Comparison of ENCODE assay signal across 8 cellular contexts in the genomic region with DNA sequence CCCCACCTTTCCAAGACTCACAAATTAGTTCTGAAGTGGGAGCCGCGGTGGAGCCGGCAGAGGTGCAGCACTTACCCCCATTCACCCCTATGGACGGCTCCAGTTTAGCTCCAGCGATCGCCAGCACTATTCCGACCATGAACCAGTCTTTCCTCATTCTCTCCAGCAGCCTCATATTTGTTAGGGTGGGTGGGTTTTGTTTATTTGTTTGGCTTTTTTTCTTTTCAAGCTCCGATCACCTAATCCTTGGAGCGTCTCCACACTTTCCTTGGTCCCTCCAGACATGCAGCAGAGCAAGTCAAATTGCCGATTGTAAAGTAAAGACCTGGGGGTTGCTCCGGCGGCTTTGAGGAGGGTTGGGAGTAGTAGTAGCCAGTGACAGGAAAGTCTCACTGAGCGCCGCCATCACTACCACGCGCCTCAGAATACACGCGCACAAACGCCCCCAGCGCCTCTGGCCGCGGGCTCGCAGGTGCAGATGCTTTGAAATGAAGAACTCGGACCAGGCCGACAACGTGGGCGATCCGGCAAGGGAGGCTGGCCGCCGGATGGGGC. TPM values are rescaled to one million over a fixed set of nuclear protein-coding genes. Genes with fewer than 3 reads are reported as not detected.
DNase-seq lines count a peak whose midpoint lies in the region; ATAC-seq and TF ChIP-seq lines count a peak whose summit lies in the region.

Gene SLC10A7 (minus strand): TSS at position 398 of the 555 bp plus-strand sequence. CDS start 223 bp downstream, at position 175.

- DNase-seq in AG20443 (ENCODE audit: low spot score), result peak; percentile 90
- DNase-seq in NCI-H446 (lab: John Stamatoyannopoulos, UW), result peak; percentile 55 to 72
- peak; percentile 85 for DNase-seq in activated CD4-positive, alpha-beta T cell treated with anti-CD3 and anti-CD28 coated beads for 36 hours
- peak; percentile 82 for DNase-seq in coronary artery (ENCODE audit: low spot score)
- DNase-seq in left kidney (ENCODE audit: low read depth, low spot score), result peak; percentile 94
- DNase-seq in stimulated activated CD4-positive, alpha-beta T cell treated with anti-CD3 and anti-CD28 coated beads, Interleukin-2, amount 100 ng/mL, for 4 hours (ENCODE audit: low read depth), result peak; percentile 44

- CTCF ChIA-PET in activated CD4-positive, alpha-beta T cell treated with anti-CD3 and anti-CD28 coated beads for 36 hours (lab: Charles Lee), result no interaction called here

- no peak for TF ChIP-seq CTCF in coronary artery (IDR thresholded peaks at IDR 0.05)

- H3K4me3 Mint-ChIP-seq in activated CD4-positive, alpha-beta T cell treated with anti-CD3 and anti-CD28 coated beads for 36 hours, result no peak within 1 kb of the TSS

- no peaks in the 10 kb centered on the region for H3K27me3 Mint-ChIP-seq in activated CD4-positive, alpha-beta T cell treated with anti-CD3 and anti-CD28 coated beads for 36 hours

- POLR2A ChIA-PET in activated CD4-positive, alpha-beta T cell treated with anti-CD3 and anti-CD28 coated beads for 36 hours (lab: Charles Lee), result no interaction called here

- peak within 1 kb of the TSS; percentile 62 to 78 for H3K27ac ChIP-seq in coronary artery

- ATAC-seq in GM18909 (IDR thresholded peaks at IDR 0.05; ENCODE audit: poor library complexity, unreplicated experiment), result peak; percentile 85
- peak; percentile 81 for ATAC-seq in HG03135 (IDR thresholded peaks at IDR 0.05; ENCODE audit: unreplicated experiment)
- peak; percentile 85 for ATAC-seq in activated CD4-positive, alpha-beta T cell treated with anti-CD3 and anti-CD28 coated beads for 36 hours

- H3K4me3 ChIP-seq in coronary artery, result peak within 1 kb of the TSS; percentile 88

- H3K4me1 Mint-ChIP-seq in activated CD4-positive, alpha-beta T cell treated with anti-CD3 and anti-CD28 coated beads for 36 hours, result peaks cover 27% of the 10 kb centered on the region

- no peak within 1 kb of the TSS for H3K27ac Mint-ChIP-seq in activated CD4-positive, alpha-beta T cell treated with anti-CD3 and anti-CD28 coated beads for 36 hours

- peaks cover 3% of the 10 kb centered on the region for H3K36me3 Mint-ChIP-seq in activated CD4-positive, alpha-beta T cell treated with anti-CD3 and anti-CD28 coated beads for 36 hours (ENCODE audit: low read depth)

- intact Hi-C loops in activated CD4-positive, alpha-beta T cell treated with anti-CD3 and anti-CD28 coated beads for 36 hours (cut with DNase I, micrococcal nuclease), result loop anchor here (1.0 to 10.0 kb wide), 11 partner anchors 63 to 1921 kb away; partner anchors contain the start of genes LSM6 (in 2 of the 2), ABCE1 (in 1 of the 2), ANAPC10 (in 1 of the 2) and MMAA (in 1 of the 2)

- H3K9me3 Mint-ChIP-seq in activated CD4-positive, alpha-beta T cell treated with anti-CD3 and anti-CD28 coated beads for 36 hours (ENCODE audit: low read depth), result no peaks in the 10 kb centered on the region

RNA-seq across cellular contexts. Expression of gene SLC10A7, which starts in this region (rescaled TPM):
- total RNA-seq in activated CD4-positive, alpha-beta T cell treated with anti-CD3 and anti-CD28 coated beads for 36 hours, result 10 to 100 TPM; 16.5 to 19.2 TPM

Comparison
In these comparisons a context has a peak if more than half of its experiments do, and no peak if none do; other contexts are left out.
1. Peak in every context shown above with its lines: DNase-seq, ATAC-seq, H3K4me3 ChIP-seq and H3K27ac ChIP-seq.
2. DNase-seq: peak in every context shown above with its lines; median percentile 94 in left kidney; 90 in AG20443; 85 in activated CD4-positive, alpha-beta T cell treated with anti-CD3 and anti-CD28 coated beads for 36 hours; 82 in coronary artery; 64 in NCI-H446; 44 in stimulated activated CD4-positive, alpha-beta T cell treated with anti-CD3 and anti-CD28 coated beads, Interleukin-2, amount 100 ng/mL, for 4 hours.